In the genomic region with DNA sequence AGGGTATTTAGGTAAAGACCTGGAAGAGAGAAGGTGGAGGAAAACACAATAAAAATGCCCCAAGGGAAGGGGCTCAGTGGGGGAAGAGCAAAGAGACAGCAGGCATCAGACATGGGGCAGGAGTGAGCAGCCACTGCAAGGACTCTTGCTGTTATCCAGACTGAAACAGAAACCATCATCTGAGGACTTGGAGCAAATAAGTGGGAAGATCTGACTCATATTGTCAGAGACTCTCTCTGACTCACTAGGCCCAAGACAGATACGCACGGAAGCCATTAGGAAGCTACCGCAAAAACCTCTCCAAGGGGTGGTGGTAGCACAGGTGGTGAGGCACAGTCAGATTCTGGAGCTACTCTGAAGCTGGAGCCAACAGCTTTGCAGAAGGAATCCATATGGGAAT, we compare ENCODE assay signal across 9 cellular contexts.
A peak's percentile ranks its signal among the peaks of the same experiment; 100 is the strongest.
DNase-seq lines count a peak whose midpoint lies in the region; ATAC-seq, FAIRE-seq and TF ChIP-seq lines count a peak whose summit lies in the region.
"Had no signal": no experiment of that assay in that cellular context is flagged by ENCODE, and none has a peak within 500 bp of the region (broad histone marks: within the 10 kb centered on the region; RNA-seq: fewer than 3 reads in every experiment).

No MANE protein-coding gene starts in this region.

- TF ChIP-seq EP300 in ovary (IDR thresholded peaks at IDR 0.05), result no peak
- TF ChIP-seq EP300 in stomach (IDR thresholded peaks at IDR 0.05), result no peak

- H3K36me3 ChIP-seq in bronchial epithelial cell (ENCODE audit: control insufficient read depth, insufficient read depth, low read length) (no peaks in the 10 kb centered on the region), ovary (no peaks in the 10 kb centered on the region), stomach (peaks cover 0 to 24% (median 15%) of the 10 kb centered on the region in 4 donors)

- TF ChIP-seq CTCF in bronchial epithelial cell (IDR thresholded peaks at IDR 0.05; ENCODE audit: insufficient read depth, low read length, severe bottlenecking) (no peak), ovary (IDR thresholded peaks at IDR 0.05) (no peak), stomach (IDR thresholded peaks at IDR 0.05) (no peak), mesothelial cell of epicardium (IDR thresholded peaks at IDR 0.05; ENCODE audit: unreplicated experiment) (no peak)

- intact Hi-C loops in ovary (cut with DNase I), result no loop called here
- intact Hi-C loops in stomach (cut with DNase I; ENCODE audit: low total_unique reads), result loop anchor here (10.0 kb wide), 1 partner anchor 97 kb away; no protein-coding TSS in a partner anchor

- no peaks in the 10 kb centered on the region for H3K27me3 Mint-ChIP-seq in mesothelial cell of epicardium (ENCODE audit: low read depth)
- H3K27me3 Mint-ChIP-seq: memory B cell had no signal

- WGBS in ovary, 3 donors, result 66 to 88% (median 71%) methylated on average over 3 of the region's 3 CpGs
- WGBS in stomach, 5 donors, result 66 to 77% (median 75%) methylated on average over 3 of the region's 3 CpGs

- H3K4me1 Mint-ChIP-seq in mesothelial cell of epicardium, result peaks cover 8% of the 10 kb centered on the region
- H3K4me1 Mint-ChIP-seq: memory B cell had no signal

- H3K4me3 ChIP-seq in bronchial epithelial cell (ENCODE audit: low read depth, low read length), result no peak overlapping the region
- H3K4me3 ChIP-seq in ovary, result no peak overlapping the region
- no peak overlapping the region for H3K4me3 ChIP-seq in stomach

- no peak overlapping the region for H3K4me3 Mint-ChIP-seq in mesothelial cell of epicardium
- H3K4me3 Mint-ChIP-seq: memory B cell had no signal

- no peak overlapping the region for H3K27ac Mint-ChIP-seq in mesothelial cell of epicardium
- H3K27ac Mint-ChIP-seq: memory B cell had no signal

- H3K27me3 ChIP-seq in bronchial epithelial cell (ENCODE audit: control insufficient read depth, insufficient read depth, low read length), result no peaks in the 10 kb centered on the region
- no peaks in the 10 kb centered on the region for H3K27me3 ChIP-seq in ovary
- H3K27me3 ChIP-seq in stomach, result no peaks in the 10 kb centered on the region

- peak; percentile 97 for DNase-seq in M059J (ENCODE audit: low read depth)
- peak; percentile 82 for DNase-seq in bronchial epithelial cell (ENCODE audit: low read depth)
- peak; percentile 40 to 49 for DNase-seq in stimulated activated CD4-positive, alpha-beta T cell treated with anti-CD3 and anti-CD28 coated beads, Interleukin-15, amount 100 ng/mL, for 48 hours (ENCODE audit: low read depth in 2 of 2)
- no peak for DNase-seq in UCSD-AML1 (lab: John Stamatoyannopoulos, UW; ENCODE audit: unreplicated experiment)
- DNase-seq in ovary, result no peak
- no peak for DNase-seq in stomach
- DNase-seq in mesothelial cell of epicardium (ENCODE audit: low spot score in 2 of 2, unreplicated experiment in 2 of 2), result no peak

- peak; percentile 7 for FAIRE-seq in bronchial epithelial cell (lab: Jason Lieb, UNC)

- H3K27ac ChIP-seq in ovary, result no peak overlapping the region
- no peak overlapping the region for H3K27ac ChIP-seq in stomach

- ATAC-seq in GM18873 (IDR thresholded peaks at IDR 0.05; ENCODE audit: low FRiP score, unreplicated experiment), result peak; percentile 66

- peaks cover 3% of the 10 kb centered on the region for H3K36me3 Mint-ChIP-seq in mesothelial cell of epicardium

- H3K4me1 ChIP-seq in ovary (ENCODE audit: insufficient read depth) (no peaks in the 10 kb centered on the region), stomach (peaks cover 0 to 28% (median 4%) of the 10 kb centered on the region in 4 donors)

- H3K9me3 Mint-ChIP-seq in mesothelial cell of epicardium, result no peaks in the 10 kb centered on the region
- H3K9me3 Mint-ChIP-seq: memory B cell had no signal

- TF ChIP-seq POLR2A in ovary (IDR thresholded peaks at IDR 0.05) (no peak), stomach (IDR thresholded peaks at IDR 0.05) (no peak)

- H3K9me3 ChIP-seq in ovary, result no peaks in the 10 kb centered on the region
- H3K9me3 ChIP-seq in stomach, result no peaks in the 10 kb centered on the region

Comparison
In these comparisons a context has a peak if more than half of its experiments do, and no peak if none do; other contexts are left out.
1. DNase-seq: peak in M059J (single experiment), bronchial epithelial cell (single experiment) and stimulated activated CD4-positive, alpha-beta T cell treated with anti-CD3 and anti-CD28 coated beads, Interleukin-15, amount 100 ng/mL, for 48 hours (2 of 2); none in UCSD-AML1 (single experiment), ovary (0 of 5), stomach (single experiment) and mesothelial cell of epicardium (0 of 2).